Comparison of ENCODE assay signal across 15 cellular contexts in the genomic region with DNA sequence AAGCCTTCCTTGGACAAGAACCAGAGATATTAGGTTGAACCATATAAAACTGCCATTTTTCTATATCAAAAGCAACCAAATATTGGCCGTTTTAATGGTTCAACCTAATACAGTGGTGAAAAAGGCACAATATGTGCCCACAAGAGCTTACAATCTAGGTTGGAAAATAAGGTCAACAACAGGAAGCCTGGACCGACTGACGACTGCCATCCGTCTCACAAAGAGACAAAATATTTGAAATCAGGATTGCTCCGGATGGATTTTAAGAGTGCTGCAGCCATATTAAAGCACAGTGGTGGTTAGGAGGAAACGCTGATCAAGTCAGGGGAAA. TPM values are rescaled to one million over a fixed set of nuclear protein-coding genes. Genes with fewer than 3 reads are reported as not detected.
DNase-seq lines count a peak whose midpoint lies in the region; ATAC-seq and TF ChIP-seq lines count a peak whose summit lies in the region.
"Had no signal": no experiment of that assay in that cellular context is flagged by ENCODE, and none has a peak within 500 bp of the region (broad histone marks: within the 10 kb centered on the region; RNA-seq: fewer than 3 reads in every experiment).

No MANE protein-coding gene starts in this region.

- no peak overlapping the region for H3K27ac ChIP-seq in OCI-LY7 (ENCODE audit: low read depth, low read length, poor library complexity, severe bottlenecking)
- H3K27ac ChIP-seq in naive thymus-derived CD4-positive, alpha-beta T cell (ENCODE audit: low read depth, low read length): no peak overlapping the region
- H3K27ac ChIP-seq: colonic mucosa, skin epidermis, vagina had no signal

- no peaks in the 10 kb centered on the region for H3K79me2 ChIP-seq in OCI-LY7 (ENCODE audit: insufficient read depth, low read depth, low read length)

- peak overlapping the region; percentile 68 for H3K4me2 ChIP-seq in OCI-LY7 (ENCODE audit: low read length)
- H3K4me2 ChIP-seq: A549 had no signal

- no TSS peak for BruUV-seq in OCI-LY7 (replicated peaks; lab: Mats Ljungman, UMichigan)

- peaks cover 22% of the 10 kb centered on the region for H3K27me3 Mint-ChIP-seq in activated CD4-positive, alpha-beta memory T cell treated with anti-CD3 and anti-CD28 coated beads for 36 hours
- H3K27me3 Mint-ChIP-seq in activated CD4-positive, alpha-beta memory T cell treated with anti-CD3 and anti-CD28 coated beads, Interleukin-2, amount 10 ng/mL, durations not matched to agents 7 days and 5 days: peaks cover 36% of the 10 kb centered on the region
- H3K27me3 Mint-ChIP-seq in naive thymus-derived CD4-positive, alpha-beta T cell: peaks cover 14 to 37% (median 26%) of the 10 kb centered on the region in 5 donors

- H3K4me1 ChIP-seq in OCI-LY7 (ENCODE audit: insufficient read depth, low read length, poor library complexity, severe bottlenecking): peaks cover 18% of the 10 kb centered on the region
- H3K4me1 ChIP-seq in naive thymus-derived CD4-positive, alpha-beta T cell (ENCODE audit: control insufficient read depth in 2 of 2, insufficient read depth in 2 of 2, low read length in 2 of 2): peaks cover 5 to 10% of the 10 kb centered on the region in 2 donors
- H3K4me1 ChIP-seq: colonic mucosa, vagina had no signal

- H3K36me3 Mint-ChIP-seq in activated CD4-positive, alpha-beta memory T cell treated with anti-CD3 and anti-CD28 coated beads for 36 hours: no peaks in the 10 kb centered on the region
- H3K36me3 Mint-ChIP-seq in activated CD4-positive, alpha-beta memory T cell treated with anti-CD3 and anti-CD28 coated beads, Interleukin-2, amount 10 ng/mL, durations not matched to agents 7 days and 5 days (ENCODE audit: low read depth): no peaks in the 10 kb centered on the region
- no peaks in the 10 kb centered on the region for H3K36me3 Mint-ChIP-seq in naive thymus-derived CD4-positive, alpha-beta T cell

- CTCF ChIA-PET in activated CD4-positive, alpha-beta memory T cell treated with anti-CD3 and anti-CD28 coated beads for 36 hours (lab: Charles Lee): interaction anchor here (0.6 to 6.3 kb wide), 49 partner anchors 10 to 1131 kb away, joined by 3 to 159 read pairs (median 6); a partner anchor contains a TSS
- CTCF ChIA-PET in activated CD4-positive, alpha-beta memory T cell treated with anti-CD3 and anti-CD28 coated beads, Interleukin-2, amount 10 ng/mL, durations not matched to agents 7 days and 5 days (lab: Charles Lee): interaction anchor here (0.6 to 5.4 kb wide), 42 partner anchors 10 to 1308 kb away, joined by 3 to 117 read pairs (median 6); a partner anchor contains a TSS
- CTCF ChIA-PET in OCI-LY7 (lab: Charles Lee; ENCODE audit: unreplicated experiment): interaction anchor here (0.6 to 1.3 kb wide), 6 partner anchors 11 to 1345 kb away, joined by 3 to 5 read pairs (median 3); no protein-coding TSS in a partner anchor
- CTCF ChIA-PET in naive thymus-derived CD4-positive, alpha-beta T cell (lab: Charles Lee): interaction anchor here (0.6 to 5.3 kb wide), 17 partner anchors 14 to 671 kb away, joined by 3 to 82 read pairs (median 4); no protein-coding TSS in a partner anchor

- peak overlapping the region; percentile 35 for H3K4me3 ChIP-seq in OCI-LY7 (ENCODE audit: low read depth, low read length, poor library complexity, severe bottlenecking)
- peak overlapping the region; percentile 16 for H3K4me3 ChIP-seq in naive thymus-derived CD4-positive, alpha-beta T cell (ENCODE audit: low read length)
- H3K4me3 ChIP-seq: A549, colonic mucosa, skin epidermis, vagina had no signal

- H3K27ac Mint-ChIP-seq in activated CD4-positive, alpha-beta memory T cell treated with anti-CD3 and anti-CD28 coated beads for 36 hours: no peak overlapping the region
- no peak overlapping the region for H3K27ac Mint-ChIP-seq in activated CD4-positive, alpha-beta memory T cell treated with anti-CD3 and anti-CD28 coated beads, Interleukin-2, amount 10 ng/mL, durations not matched to agents 7 days and 5 days
- peak overlapping the region in 6 of 9 donors; percentile 10 to 90 (median 43) for H3K27ac Mint-ChIP-seq in naive thymus-derived CD4-positive, alpha-beta T cell

- no peaks in the 10 kb centered on the region for H3K27me3 ChIP-seq in naive thymus-derived CD4-positive, alpha-beta T cell (ENCODE audit: control insufficient read depth in 2 of 2, insufficient read depth in 2 of 2, low read length in 2 of 2)
- H3K27me3 ChIP-seq: vagina had no signal

- H3K9me3 Mint-ChIP-seq in activated CD4-positive, alpha-beta memory T cell treated with anti-CD3 and anti-CD28 coated beads for 36 hours: no peaks in the 10 kb centered on the region
- H3K9me3 Mint-ChIP-seq in activated CD4-positive, alpha-beta memory T cell treated with anti-CD3 and anti-CD28 coated beads, Interleukin-2, amount 10 ng/mL, durations not matched to agents 7 days and 5 days: no peaks in the 10 kb centered on the region
- peaks cover 0 to 1% (median 0%) of the 10 kb centered on the region in 11 donors for H3K9me3 Mint-ChIP-seq in naive thymus-derived CD4-positive, alpha-beta T cell
- H3K9me3 Mint-ChIP-seq: activated T-helper 1 cell treated with anti-CD3 and anti-CD28 coated beads, Interleukin-12 subunit alpha, Interleukin-12 subunit beta, Interleukin-2, Interleukin-4 antibody, amounts not matched to agents 30 ng/mL and 10 ng/mL and 1 ng/mL, durations not matched to agents 14 hours and 24 hours and 36 hours had no signal

- no peak for DNase-seq in activated CD4-positive, alpha-beta memory T cell treated with anti-CD3 and anti-CD28 coated beads for 36 hours
- DNase-seq in activated CD4-positive, alpha-beta memory T cell treated with anti-CD3 and anti-CD28 coated beads, Interleukin-2, amount 10 ng/mL, durations not matched to agents 7 days and 5 days: no peak
- no peak for DNase-seq in OCI-LY7 (ENCODE audit: low spot score)
- DNase-seq in naive thymus-derived CD4-positive, alpha-beta T cell: peak in 1 of 9 donors; percentile 20
- no peak for DNase-seq in SIG-M5 treated with dmso at 0.1 percent for 504 hours (lab: John Stamatoyannopoulos, UW; ENCODE audit: unreplicated experiment)

- intact Hi-C loops in activated CD4-positive, alpha-beta memory T cell treated with anti-CD3 and anti-CD28 coated beads for 36 hours (cut with micrococcal nuclease): loop anchor here (10.0 kb wide), 1 partner anchor 199 kb away; no protein-coding TSS in a partner anchor
- intact Hi-C loops in OCI-LY7 (cut with micrococcal nuclease; ENCODE audit: unreplicated experiment): loop anchor here (1.0 to 2.0 kb wide), 2 partner anchors 207 to 631 kb away; no protein-coding TSS in a partner anchor
- intact Hi-C loops in naive thymus-derived CD4-positive, alpha-beta T cell (cut with micrococcal nuclease): loop anchor here (1.0 to 2.0 kb wide), 3 partner anchors 169 to 551 kb away; a partner anchor contains a TSS

- no peaks in the 10 kb centered on the region for H3K9me3 ChIP-seq in OCI-LY7 (ENCODE audit: low read length)
- no peaks in the 10 kb centered on the region for H3K9me3 ChIP-seq in naive thymus-derived CD4-positive, alpha-beta T cell (ENCODE audit: control insufficient read depth in 2 of 3, low read length in 3 of 3)
- H3K9me3 ChIP-seq: A549, colonic mucosa, vagina had no signal

- no peaks in the 10 kb centered on the region for H3K36me3 ChIP-seq in OCI-LY7 (ENCODE audit: insufficient read depth, low read length)
- H3K36me3 ChIP-seq in naive thymus-derived CD4-positive, alpha-beta T cell (ENCODE audit: control insufficient read depth in 2 of 3, insufficient read depth in 3 of 3, low read length in 3 of 3): no peaks in the 10 kb centered on the region
- H3K36me3 ChIP-seq: colonic mucosa, vagina had no signal

- no peaks in the 10 kb centered on the region for H4K20me1 ChIP-seq in OCI-LY7 (ENCODE audit: insufficient read depth, low read length)

- POLR2A ChIA-PET in activated CD4-positive, alpha-beta memory T cell treated with anti-CD3 and anti-CD28 coated beads for 36 hours (lab: Charles Lee): interaction anchor here (2.1 kb wide), 1 partner anchor 44 kb away, joined by 12 read pairs; a partner anchor contains a TSS
- POLR2A ChIA-PET in activated CD4-positive, alpha-beta memory T cell treated with anti-CD3 and anti-CD28 coated beads, Interleukin-2, amount 10 ng/mL, durations not matched to agents 7 days and 5 days (lab: Charles Lee): interaction anchor here (0.8 to 3.7 kb wide), 6 partner anchors 23 to 677 kb away, joined by 3 to 27 read pairs (median 8); a partner anchor contains a TSS
- POLR2A ChIA-PET in OCI-LY7 (lab: Charles Lee): interaction anchor here (0.6 to 1.4 kb wide), 7 partner anchors 29 to 1478 kb away, joined by 3 to 6 read pairs (median 4); a partner anchor contains a TSS
- POLR2A ChIA-PET in naive thymus-derived CD4-positive, alpha-beta T cell (lab: Charles Lee): interaction anchor here (1.5 to 3.6 kb wide), 3 partner anchors 46 to 207 kb away, joined by 3 to 35 read pairs (median 6); a partner anchor contains a TSS

- H2AFZ ChIP-seq in OCI-LY7 (ENCODE audit: low read length): peak overlapping the region; percentile 62; the same call in 1 of the 2 replicates

- ATAC-seq in naive thymus-derived CD4-positive, alpha-beta T cell: no peak
- ATAC-seq in HG03354 (IDR thresholded peaks at IDR 0.05; ENCODE audit: poor library complexity, severe bottlenecking, unreplicated experiment): no peak

- TF ChIP-seq CTCF in OCI-LY7 (conservative IDR thresholded peaks at IDR 0.05; ENCODE audit: low read length): no peak

- peaks cover 20% of the 10 kb centered on the region for H3K4me1 Mint-ChIP-seq in activated CD4-positive, alpha-beta memory T cell treated with anti-CD3 and anti-CD28 coated beads for 36 hours (ENCODE audit: low read depth)
- peaks cover 24% of the 10 kb centered on the region for H3K4me1 Mint-ChIP-seq in activated CD4-positive, alpha-beta memory T cell treated with anti-CD3 and anti-CD28 coated beads, Interleukin-2, amount 10 ng/mL, durations not matched to agents 7 days and 5 days
- H3K4me1 Mint-ChIP-seq in naive thymus-derived CD4-positive, alpha-beta T cell: peaks cover 14 to 30% (median 21%) of the 10 kb centered on the region in 7 donors

- no peaks in the 10 kb centered on the region for H3K9me2 ChIP-seq in OCI-LY7 (ENCODE audit: insufficient read depth, low read length)

- H3K4me3 Mint-ChIP-seq in activated CD4-positive, alpha-beta memory T cell treated with anti-CD3 and anti-CD28 coated beads for 36 hours: peak overlapping the region; percentile 6
- no peak overlapping the region for H3K4me3 Mint-ChIP-seq in activated CD4-positive, alpha-beta memory T cell treated with anti-CD3 and anti-CD28 coated beads, Interleukin-2, amount 10 ng/mL, durations not matched to agents 7 days and 5 days
- peak overlapping the region; percentile 4 to 77 (median 58) for H3K4me3 Mint-ChIP-seq in naive thymus-derived CD4-positive, alpha-beta T cell
- H3K4me3 Mint-ChIP-seq: activated T-helper 1 cell treated with anti-CD3 and anti-CD28 coated beads, Interleukin-12 subunit alpha, Interleukin-12 subunit beta, Interleukin-2, Interleukin-4 antibody, amounts not matched to agents 30 ng/mL and 10 ng/mL and 1 ng/mL, durations not matched to agents 14 hours and 24 hours and 36 hours had no signal

RNA-seq across cellular contexts. Expression of a gene that starts 1.4 kb away (rescaled TPM):
- total RNA-seq in activated CD4-positive, alpha-beta memory T cell treated with anti-CD3 and anti-CD28 coated beads for 36 hours: not detected
- total RNA-seq in activated CD4-positive, alpha-beta memory T cell treated with anti-CD3 and anti-CD28 coated beads, Interleukin-2, amount 10 ng/mL, durations not matched to agents 7 days and 5 days: not detected
- total RNA-seq in OCI-LY7 (2014; rRNA removed; shearing (Covaris generic)): not detected in 2 replicates
- not detected in 2 replicates for total RNA-seq in OCI-LY7 (2022)
- not detected for total RNA-seq in naive thymus-derived CD4-positive, alpha-beta T cell
- polyA plus RNA-seq in naive thymus-derived CD4-positive, alpha-beta T cell: not detected
- total RNA-seq: astrocyte; LHCN-M2; osteocyte; T-helper 1 cell treated with Interleukin-12 subunit alpha and Interleukin-12 subunit beta and Interleukin-4 antibody, amounts not matched to agents 30 ng/mL and 1 ng/mL, for 36 hours; vagina had no signal

RNA-seq across cellular contexts. Expression of a gene that starts 26.0 kb away (rescaled TPM):
- not detected for total RNA-seq in activated CD4-positive, alpha-beta memory T cell treated with anti-CD3 and anti-CD28 coated beads for 36 hours
- not detected for total RNA-seq in activated CD4-positive, alpha-beta memory T cell treated with anti-CD3 and anti-CD28 coated beads, Interleukin-2, amount 10 ng/mL, durations not matched to agents 7 days and 5 days
- total RNA-seq in OCI-LY7 (2014; rRNA removed; shearing (Covaris generic)): not detected in 2 replicates
- not detected in 2 replicates for total RNA-seq in OCI-LY7 (2022)
- total RNA-seq in naive thymus-derived CD4-positive, alpha-beta T cell: not detected
- not detected for polyA plus RNA-seq in naive thymus-derived CD4-positive, alpha-beta T cell
- total RNA-seq: activated T-helper 1 cell treated with anti-CD3 and anti-CD28 coated beads, Interleukin-12 subunit alpha, Interleukin-12 subunit beta, Interleukin-2, Interleukin-4 antibody, amounts not matched to agents 30 ng/mL and 10 ng/mL and 1 ng/mL, durations not matched to agents 14 hours and 24 hours and 36 hours; astrocyte; osteocyte; T-helper 1 cell treated with Interleukin-12 subunit alpha and Interleukin-12 subunit beta and Interleukin-4 antibody, amounts not matched to agents 30 ng/mL and 1 ng/mL, for 36 hours had no signal

RNA-seq across cellular contexts. Expression of a gene that starts 43.7 kb away (rescaled TPM):
- total RNA-seq in activated CD4-positive, alpha-beta memory T cell treated with anti-CD3 and anti-CD28 coated beads for 36 hours: 10 to 100 TPM; 36.9 to 39.5 TPM
- total RNA-seq in activated CD4-positive, alpha-beta memory T cell treated with anti-CD3 and anti-CD28 coated beads, Interleukin-2, amount 10 ng/mL, durations not matched to agents 7 days and 5 days: 10 to 100 TPM; 50.7 to 55.7 TPM
- 73.0 and 78.7 TPM in 2 replicates for total RNA-seq in OCI-LY7 (2014; rRNA removed; shearing (Covaris generic))
- total RNA-seq in OCI-LY7 (2022): 53.2 and 61.1 TPM in 2 replicates
- 10 to 100 TPM; 29.9 to 75.2 (median 63.1) TPM for total RNA-seq in naive thymus-derived CD4-positive, alpha-beta T cell
- polyA plus RNA-seq in naive thymus-derived CD4-positive, alpha-beta T cell: 10 to 100 TPM; 27.4 to 28.5 TPM

RNA-seq across cellular contexts. Expression of a gene that starts 47.1 kb away (rescaled TPM):
- total RNA-seq in activated CD4-positive, alpha-beta memory T cell treated with anti-CD3 and anti-CD28 coated beads for 36 hours: 10 to 100 TPM; 10.6 to 12.1 TPM
- total RNA-seq in activated CD4-positive, alpha-beta memory T cell treated with anti-CD3 and anti-CD28 coated beads, Interleukin-2, amount 10 ng/mL, durations not matched to agents 7 days and 5 days: 10 to 100 TPM; 11.9 to 13.5 TPM
- total RNA-seq in OCI-LY7 (2014; rRNA removed; shearing (Covaris generic)): 24.2 and 27.0 TPM in 2 replicates
- 21.3 and 21.9 TPM in 2 replicates for total RNA-seq in OCI-LY7 (2022)
- total RNA-seq in naive thymus-derived CD4-positive, alpha-beta T cell: 10 to 100 TPM; 11.3 to 20.3 (median 15.8) TPM
- polyA plus RNA-seq in naive thymus-derived CD4-positive, alpha-beta T cell: 10 to 100 TPM; 13.8 to 21.1 TPM

RNA-seq across cellular contexts. Expression of a gene that starts 51.6 kb away (rescaled TPM):
- not detected for total RNA-seq in activated CD4-positive, alpha-beta memory T cell treated with anti-CD3 and anti-CD28 coated beads for 36 hours
- total RNA-seq in activated CD4-positive, alpha-beta memory T cell treated with anti-CD3 and anti-CD28 coated beads, Interleukin-2, amount 10 ng/mL, durations not matched to agents 7 days and 5 days: not detected
- total RNA-seq in OCI-LY7 (2014; rRNA removed; shearing (Covaris generic)): not detected in 2 replicates
- total RNA-seq in OCI-LY7 (2022): not detected in 2 replicates
- total RNA-seq in naive thymus-derived CD4-positive, alpha-beta T cell: not detected
- not detected for polyA plus RNA-seq in naive thymus-derived CD4-positive, alpha-beta T cell
- total RNA-seq: activated T-helper 1 cell treated with anti-CD3 and anti-CD28 coated beads, Interleukin-12 subunit alpha, Interleukin-12 subunit beta, Interleukin-2, Interleukin-4 antibody, amounts not matched to agents 30 ng/mL and 10 ng/mL and 1 ng/mL, durations not matched to agents 14 hours and 24 hours and 36 hours; astrocyte; osteocyte; T-helper 1 cell treated with Interleukin-12 subunit alpha and Interleukin-12 subunit beta and Interleukin-4 antibody, amounts not matched to agents 30 ng/mL and 1 ng/mL, for 36 hours had no signal
- polyA plus RNA-seq: A549 had no signal

Comparison
In these comparisons a context has a peak if more than half of its experiments do, and no peak if none do; other contexts are left out.
1. H3K27ac Mint-ChIP-seq: peak in naive thymus-derived CD4-positive, alpha-beta T cell (6 of 9); none in activated CD4-positive, alpha-beta memory T cell treated with anti-CD3 and anti-CD28 coated beads for 36 hours (single experiment) and activated CD4-positive, alpha-beta memory T cell treated with anti-CD3 and anti-CD28 coated beads, Interleukin-2, amount 10 ng/mL, durations not matched to agents 7 days and 5 days (single experiment).